ENCODE assay signal across 22 cellular contexts in the genomic region with DNA sequence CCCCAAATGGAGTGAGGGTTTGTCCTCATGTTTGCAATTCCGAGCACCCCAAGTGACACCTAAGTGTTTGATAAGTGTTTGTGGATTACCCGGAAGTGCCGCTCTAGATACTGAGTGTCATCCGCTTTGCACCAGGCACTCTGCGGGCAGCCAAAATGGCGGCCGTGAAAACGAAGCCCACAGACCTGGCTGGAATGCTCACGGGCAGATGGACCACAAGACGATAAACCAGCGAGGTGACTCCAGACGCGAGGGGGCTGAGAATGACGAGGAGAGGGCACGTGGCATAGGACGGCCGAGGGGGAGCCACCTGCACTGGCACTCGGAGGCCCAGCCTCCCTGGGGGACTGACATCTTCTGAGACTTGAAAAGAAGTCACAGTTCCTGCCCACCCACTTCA. TPM values are rescaled to one million over a fixed set of nuclear protein-coding genes. Genes with fewer than 3 reads are reported as not detected.
DNase-seq lines count a peak whose midpoint lies in the region; ATAC-seq, FAIRE-seq and TF ChIP-seq lines count a peak whose summit lies in the region.
"Had no signal": no experiment of that assay in that cellular context is flagged by ENCODE, and none has a peak within 500 bp of the region (broad histone marks: within the 10 kb centered on the region; RNA-seq: fewer than 3 reads in every experiment).

No MANE protein-coding gene starts in this region.

- no peaks in the 10 kb centered on the region for H3K9me2 ChIP-seq in PC-3 (replicated peaks; ENCODE audit: low read length)

- DNase-seq in Right ventricle myocardium inferior (ENCODE audit: missing footprints): peak; percentile 57
- no peak for DNase-seq in heart left ventricle
- DNase-seq in H1 (ENCODE audit: low read depth in 1 of 2, low spot score in 2 of 2): no peak
- peak; percentile 37 for DNase-seq in testis
- no peak for DNase-seq in upper lobe of left lung
- DNase-seq in PC-3: no peak
- DNase-seq: 8988T; C1 segment of cervical spinal cord; CD4-positive, CD25-positive, alpha-beta regulatory T cell; CD8-positive, alpha-beta memory T cell; COR-L47; DMS 273 treated with DMSO at 0.1 percent for 48 hours; DMS53; DND-41; EL; HCEC 1CT had no signal

- H3K79me2 ChIP-seq in H1 (ENCODE audit: control insufficient read depth in 1 of 2, insufficient read depth in 2 of 2, low read length in 2 of 2) (no peaks in the 10 kb centered on the region), PC-3 (ENCODE audit: low read length) (no peaks in the 10 kb centered on the region)

- no peaks in the 10 kb centered on the region; the same call in 1 of the 2 replicates for H3K23me2 ChIP-seq in H1 (ENCODE audit: low read depth, low read length)

- H3K36me3 ChIP-seq in heart left ventricle (no peaks in the 10 kb centered on the region), H1 (ENCODE audit: control insufficient read depth in 2 of 4, insufficient read depth in 4 of 4, low read length in 3 of 4) (no peaks in the 10 kb centered on the region), testis (ENCODE audit: low read depth, missing control alignments) (no peaks in the 10 kb centered on the region), upper lobe of left lung (no peaks in the 10 kb centered on the region), PC-3 (ENCODE audit: low read depth, low read length) (no peaks in the 10 kb centered on the region)

- H3K79me1 ChIP-seq in H1 (ENCODE audit: low read depth, low read length): no peaks in the 10 kb centered on the region

- BruUV-seq in PC-3 (replicated peaks; lab: Mats Ljungman, UMichigan): no TSS peak

- TF ChIP-seq EP300 in H1 (IDR thresholded peaks at IDR 0.05; ENCODE audit: borderline replicate concordance in 1 of 2, low read depth in 2 of 2, low read length in 2 of 2): no peak
- TF ChIP-seq EP300 in upper lobe of left lung (IDR thresholded peaks at IDR 0.05): no peak

- peaks cover 0 to 12% (median 7%) of the 10 kb centered on the region in 9 donors for H3K27me3 ChIP-seq in heart left ventricle
- no peaks in the 10 kb centered on the region for H3K27me3 ChIP-seq in H1 (replicated peaks in 1 of 4; ENCODE audit: control insufficient read depth in 3 of 4, extremely low read depth in 1 of 4, insufficient read depth in 3 of 4, low read length in 3 of 4)
- H3K27me3 ChIP-seq in testis: no peaks in the 10 kb centered on the region
- H3K27me3 ChIP-seq in upper lobe of left lung: no peaks in the 10 kb centered on the region
- no peaks in the 10 kb centered on the region for H3K27me3 ChIP-seq in PC-3 (ENCODE audit: low read length)

- H3F3A ChIP-seq in PC-3 (ENCODE audit: low read length, unreplicated experiment): no peaks in the 10 kb centered on the region

- no peak overlapping the region for H2AK5ac ChIP-seq in H1 (ENCODE audit: low read depth, low read length)

- no peak for TF ChIP-seq RAD21 in H1 (IDR thresholded peaks at IDR 0.05 in 1 of 2, conservative IDR thresholded peaks at IDR 0.05 in 1 of 2; ENCODE audit: low read depth in 2 of 2, low read length in 2 of 2)

- no peak overlapping the region for H2BK15ac ChIP-seq in H1 (ENCODE audit: low read length)

- no peak overlapping the region for H3K27ac ChIP-seq in heart left ventricle
- H3K27ac ChIP-seq in H1 (ENCODE audit: low read depth, low read length): no peak overlapping the region
- H3K27ac ChIP-seq in testis: no peak overlapping the region
- H3K27ac ChIP-seq in upper lobe of left lung: no peak overlapping the region
- no peak overlapping the region for H3K27ac ChIP-seq in PC-3 (ENCODE audit: low read length)

- intact Hi-C loops in Right ventricle myocardium inferior (cut with DNase I): no loop called here
- intact Hi-C loops in heart left ventricle (cut with DNase I): no loop called here
- intact Hi-C loops in testis (cut with DNase I; ENCODE audit: low total_unique reads): no loop called here
- intact Hi-C loops in PC-3 (cut with micrococcal nuclease): no loop called here

- H3K4me1 ChIP-seq in heart left ventricle (peaks cover 0 to 4% (median 0%) of the 10 kb centered on the region in 12 donors), H1 (replicated peaks in 1 of 4; ENCODE audit: control insufficient read depth in 3 of 4, insufficient read depth in 4 of 4, low read length in 3 of 4) (peaks cover 0 to 7% (median 2%) of the 10 kb centered on the region in 4 experiments; a peak in 4 of 7 replicates), testis (peaks cover 10% of the 10 kb centered on the region), upper lobe of left lung (no peaks in the 10 kb centered on the region), PC-3 (ENCODE audit: insufficient read depth, low read length) (no peaks in the 10 kb centered on the region)

- FAIRE-seq in H1 (lab: Jason Lieb, UNC): no peak
- FAIRE-seq: GM12878, GM19239, HepG2 had no signal

- peak overlapping the region; percentile 64; the same call in 1 of the 2 replicates for H4K8ac ChIP-seq in H1 (ENCODE audit: extremely low read depth, insufficient read depth, low read length)

- no peak for ATAC-seq in Right ventricle myocardium inferior
- no peak for ATAC-seq in heart left ventricle
- ATAC-seq in HG03439 (IDR thresholded peaks at IDR 0.05; ENCODE audit: unreplicated experiment): no peak
- ATAC-seq in upper lobe of left lung (ENCODE audit: low FRiP score in 2 of 2): no peak
- no peak for ATAC-seq in PC-3
- ATAC-seq: GM12878, HepG2 had no signal

- H3K14ac ChIP-seq in H1 (ENCODE audit: insufficient read length): no peak overlapping the region

- H2BK120ac ChIP-seq in H1 (replicated peaks; ENCODE audit: low read depth, low read length): no peak overlapping the region

- no peak overlapping the region for H3K23ac ChIP-seq in H1 (ENCODE audit: insufficient read length)

- TF ChIP-seq POLR2A in heart left ventricle (IDR thresholded peaks at IDR 0.05) (no peak), H1 (IDR thresholded peaks at IDR 0.05; ENCODE audit: control extremely low read depth in 1 of 2, low read depth in 2 of 2, low read length in 2 of 2) (no peak), testis (IDR thresholded peaks at IDR 0.05) (no peak), upper lobe of left lung (IDR thresholded peaks at IDR 0.05) (no peak)

- H3K4ac ChIP-seq in H1 (replicated peaks; ENCODE audit: insufficient read length, low read depth, low read length): no peak overlapping the region

- peaks cover 0 to 3% of the 10 kb centered on the region in 2 experiments for H4K20me1 ChIP-seq in H1 (replicated peaks in 1 of 2; ENCODE audit: control insufficient read depth in 1 of 2, insufficient read depth in 2 of 2, low read length in 2 of 2)
- no peaks in the 10 kb centered on the region for H4K20me1 ChIP-seq in PC-3 (ENCODE audit: low read length)

- H2AFZ ChIP-seq in H1 (ENCODE audit: low read length) (no peak overlapping the region), PC-3 (ENCODE audit: low read length) (no peak overlapping the region)

- H3K4me3 ChIP-seq in heart left ventricle: no peak overlapping the region
- no peak overlapping the region for H3K4me3 ChIP-seq in H1 (ENCODE audit: extremely low read depth in 1 of 4, insufficient read depth in 2 of 4, low read depth in 3 of 4, low read length in 4 of 4)
- peak overlapping the region; percentile 15 for H3K4me3 ChIP-seq in testis
- no peak overlapping the region for H3K4me3 ChIP-seq in upper lobe of left lung
- H3K4me3 ChIP-seq in PC-3 (ENCODE audit: low read length): no peak overlapping the region
- H3K4me3 ChIP-seq: GM12878 had no signal

- H3K56ac ChIP-seq in H1 (replicated peaks; ENCODE audit: insufficient read length, low read depth, low read length): no peak overlapping the region

- no peak overlapping the region for H4K91ac ChIP-seq in H1 (replicated peaks; ENCODE audit: insufficient read length, low read length)

- H2BK20ac ChIP-seq in H1 (ENCODE audit: low read length): no peak overlapping the region

- 88 to 91% (median 89%) methylated on average over 18 of the region's 18 CpGs for WGBS in heart left ventricle, 4 donors
- 90% methylated on average over 18 of the region's 18 CpGs; no CpG with 5 or more reads in 1 of the 2 experiments for WGBS in H1 (ENCODE audit: extremely low coverage in 1 of 2, insufficient coverage in 1 of 2, insufficient read length in 1 of 2, insufficient replicate concordance in 2 of 2, low coverage in 1 of 2, low lambda C conversion rate in 2 of 2, missing lambda C conversion rate in 1 of 2), 2 experiments
- WGBS in testis, 2 donors: 70 to 78% methylated on average over 12 to 18 of the region's 18 CpGs
- 87 to 88% methylated on average over 18 of the region's 18 CpGs for WGBS in upper lobe of left lung, 2 donors

- CTCF ChIA-PET in H1 (lab: Charles Lee; ENCODE audit: partially characterized antibody): interaction anchor here (0.6 to 0.8 kb wide), 2 partner anchors 14 to 85 kb away, joined by 3 to 5 read pairs; no protein-coding TSS in a partner anchor
- CTCF ChIA-PET in PC-3 (lab: Charles Lee): no interaction called here

- no peak overlapping the region for H3K4me2 ChIP-seq in H1 (ENCODE audit: insufficient read depth in 1 of 2, low read depth in 2 of 2, low read length in 2 of 2)
- H3K4me2 ChIP-seq in PC-3 (ENCODE audit: low read length): no peak overlapping the region

- POLR2A ChIA-PET in H1 (lab: Charles Lee; ENCODE audit: partially characterized antibody) (no interaction called here), PC-3 (lab: Charles Lee; ENCODE audit: unreplicated experiment) (no interaction called here)

- TF ChIP-seq CTCF in heart left ventricle (IDR thresholded peaks at IDR 0.05) (no peak), H1 (IDR thresholded peaks at IDR 0.05; ENCODE audit: control extremely low read depth in 1 of 3, insufficient read depth in 1 of 3, low read depth in 1 of 3, low read length in 3 of 3) (no peak), testis (IDR thresholded peaks at IDR 0.05) (no peak), upper lobe of left lung (IDR thresholded peaks at IDR 0.05) (no peak), PC-3 (conservative IDR thresholded peaks at IDR 0.05; ENCODE audit: low read depth, low read length) (no peak)

- no peak overlapping the region for H4K5ac ChIP-seq in H1 (ENCODE audit: insufficient read length, low read depth, low read length)

- no peak overlapping the region for H2BK5ac ChIP-seq in H1 (ENCODE audit: low read depth, low read length)

- H2BK12ac ChIP-seq in H1 (ENCODE audit: low read depth, low read length): no peak overlapping the region

- H3K9me3 ChIP-seq in heart left ventricle (no peaks in the 10 kb centered on the region), H1 (ENCODE audit: insufficient read depth in 2 of 2, low read depth in 1 of 2, low read length in 1 of 2) (no peaks in the 10 kb centered on the region), testis (no peaks in the 10 kb centered on the region), upper lobe of left lung (no peaks in the 10 kb centered on the region), PC-3 (ENCODE audit: low read length) (no peaks in the 10 kb centered on the region)

- H3K9ac ChIP-seq in H1 (replicated peaks in 1 of 4; ENCODE audit: extremely low read depth in 1 of 4, low read depth in 3 of 4, low read length in 3 of 4) (no peak overlapping the region), PC-3 (ENCODE audit: low read length) (no peak overlapping the region)

- no peak overlapping the region for H3K18ac ChIP-seq in H1 (ENCODE audit: extremely low read depth, low read length)

RNA-seq across cellular contexts. Expression of gene PPP2R2C, which starts 51.0 kb away (rescaled TPM):
- 12.3 TPM for total RNA-seq in Right ventricle myocardium inferior
- total RNA-seq in heart left ventricle: 10 to 100 TPM in 3 of 9 donors, 1 to 10 TPM in 6; 4.5 to 20.0 (median 8.0) TPM
- polyA plus RNA-seq in heart left ventricle: 1 to 10 TPM in 1 of 2 donors, under 1 TPM in 1; 0.22 to 1.3 TPM
- total RNA-seq in H1 (2021; fragmentation: NEBNext Ultra II Directional; extraction: Animal tissue kit (Norgen Biotek cat#: 25700)): 6.4 and 7.1 TPM in 2 replicates
- polyA plus RNA-seq in H1 (2011; rRNA removed): 6.4 and 7.5 TPM in 2 replicates
- 7.7 TPM for polyA plus RNA-seq in H1 (2011; cell fraction: cytosol; rRNA removed)
- polyA plus RNA-seq in H1 (2011; cell fraction: nucleus; rRNA removed): 8.8 TPM
- polyA plus RNA-seq in H1 (2012, experiment 1 of 2): 4.9 to 7.3 TPM (median 5.8 TPM) in 4 replicates
- polyA plus RNA-seq in H1 (2012, experiment 2 of 2): 2.3 TPM
- polyA plus RNA-seq in H1 (2013, experiment 1 of 2): 6.6 TPM
- 6.4 TPM for polyA plus RNA-seq in H1 (2013, experiment 2 of 2)
- 14.1 and 14.6 TPM in 2 replicates for polyA minus RNA-seq in H1 (2011; rRNA and poly(A)+ RNA removed)
- 4.1 TPM for polyA minus RNA-seq in H1 (2011; cell fraction: cytosol; rRNA and poly(A)+ RNA removed)
- polyA minus RNA-seq in H1 (2011; cell fraction: nucleus; rRNA and poly(A)+ RNA removed): 4.2 TPM
- 10 to 100 TPM in 1 of 2 donors, 1 to 10 TPM in 1; 7.9 to 13.1 TPM for total RNA-seq in testis
- polyA plus RNA-seq in testis (ENCODE audit: insufficient read depth, low read depth, low replicate concordance): 20.4 TPM
- under 1 TPM in 2 of 6 donors, not detected in 4; 0.09 to 0.17 TPM for total RNA-seq in upper lobe of left lung
- 7.0 and 9.5 TPM in 2 replicates for total RNA-seq in PC-3 (2014; rRNA removed)
- total RNA-seq: A673; CD4-positive, CD25-positive, alpha-beta regulatory T cell; CD8-positive, alpha-beta memory T cell had no signal
- polyA plus RNA-seq: CD4-positive, CD25-positive, alpha-beta regulatory T cell; CD8-positive, alpha-beta memory T cell; IgD-negative memory B cell had no signal

Comparison
In these comparisons a context has a peak if more than half of its experiments do, and no peak if none do; other contexts are left out.
1. DNase-seq: peak in Right ventricle myocardium inferior (single experiment) and testis (single experiment); none in heart left ventricle (0 of 5), H1 (0 of 2), upper lobe of left lung (0 of 2) and PC-3 (single experiment).
2. H3K4me3 ChIP-seq: peak in testis (2 of 2); none in heart left ventricle (0 of 12), H1 (0 of 4), upper lobe of left lung (0 of 4) and PC-3 (single experiment).